Comparison of ENCODE assay signal across 1 cellular context in genomic region chr11:100719809-100720221, GRCh38.
TF ChIP-seq lines count a peak whose summit lies in the region.

No MANE protein-coding gene starts in this region.

TF ChIP-seq in IMR-90, 13 proteins besides CTCF, POLR2A, EP300 and RAD21:
- TF ChIP-seq NFE2L2 (IDR thresholded peaks at IDR 0.05; ENCODE audit: low read depth, low read length) (peak; percentile 66), MXI1 (IDR thresholded peaks at IDR 0.05; ENCODE audit: borderline replicate concordance, low read depth, low read length) (no peak), BHLHE40 (IDR thresholded peaks at IDR 0.05; ENCODE audit: low read depth, low read length) (no peak), SMC3 (IDR thresholded peaks at IDR 0.05; ENCODE audit: low read depth, low read length) (no peak), RFX5 (IDR thresholded peaks at IDR 0.05; ENCODE audit: low read depth, low read length) (no peak), CEBPB (IDR thresholded peaks at IDR 0.05; ENCODE audit: low read depth, low read length) (no peak), MAZ (IDR thresholded peaks at IDR 0.05; ENCODE audit: borderline replicate concordance, low read depth, low read length) (no peak), FOS (IDR thresholded peaks at IDR 0.05; ENCODE audit: low read depth, low read length) (peak; percentile 51), RCOR1 (IDR thresholded peaks at IDR 0.05; ENCODE audit: insufficient replicate concordance, low read length) (no peak), CHD1 (IDR thresholded peaks at IDR 0.05; ENCODE audit: low read depth, low read length) (no peak), MAFK (IDR thresholded peaks at IDR 0.05; ENCODE audit: low read depth, low read length) (peak; percentile 60)
- TF ChIP-seq, protein P1, sequence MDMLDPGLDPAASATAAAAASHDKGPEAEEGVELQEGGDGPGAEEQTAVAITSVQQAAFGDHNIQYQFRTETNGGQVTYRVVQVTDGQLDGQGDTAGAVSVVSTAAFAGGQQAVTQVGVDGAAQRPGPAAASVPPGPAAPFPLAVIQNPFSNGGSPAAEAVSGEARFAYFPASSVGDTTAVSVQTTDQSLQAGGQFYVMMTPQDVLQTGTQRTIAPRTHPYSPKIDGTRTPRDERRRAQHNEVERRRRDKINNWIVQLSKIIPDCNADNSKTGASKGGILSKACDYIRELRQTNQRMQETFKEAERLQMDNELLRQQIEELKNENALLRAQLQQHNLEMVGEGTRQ (IDR thresholded peaks at IDR 0.05; ENCODE audit: low read depth, low read length) = no peak
- TF ChIP-seq, protein P2, sequence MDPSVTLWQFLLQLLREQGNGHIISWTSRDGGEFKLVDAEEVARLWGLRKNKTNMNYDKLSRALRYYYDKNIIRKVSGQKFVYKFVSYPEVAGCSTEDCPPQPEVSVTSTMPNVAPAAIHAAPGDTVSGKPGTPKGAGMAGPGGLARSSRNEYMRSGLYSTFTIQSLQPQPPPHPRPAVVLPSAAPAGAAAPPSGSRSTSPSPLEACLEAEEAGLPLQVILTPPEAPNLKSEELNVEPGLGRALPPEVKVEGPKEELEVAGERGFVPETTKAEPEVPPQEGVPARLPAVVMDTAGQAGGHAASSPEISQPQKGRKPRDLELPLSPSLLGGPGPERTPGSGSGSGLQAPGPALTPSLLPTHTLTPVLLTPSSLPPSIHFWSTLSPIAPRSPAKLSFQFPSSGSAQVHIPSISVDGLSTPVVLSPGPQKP (IDR thresholded peaks at IDR 0.05; ENCODE audit: borderline replicate concordance, low read depth, low read length) = no peak
